Comparison of ENCODE assay signal across 12 cellular contexts in genomic region chr1:2561898-2562895, GRCh38. TPM values are rescaled to one million over a fixed set of nuclear protein-coding genes. Genes with fewer than 3 reads are reported as not detected.
DNase-seq lines count a peak whose midpoint lies in the region; ATAC-seq and TF ChIP-seq lines count a peak whose summit lies in the region.
"Had no signal": no experiment of that assay in that cellular context is flagged by ENCODE, and none has a peak within 500 bp of the region (broad histone marks: within the 10 kb centered on the region; RNA-seq: fewer than 3 reads in every experiment).

No MANE protein-coding gene starts in this region.

- peaks cover 17% of the 10 kb centered on the region for H3K36me3 Mint-ChIP-seq in activated naive CD4-positive, alpha-beta T cell treated with anti-CD3 and anti-CD28 coated beads, Interleukin-2, amount 10 ng/mL, durations not matched to agents 7 days and 5 days
- peaks cover 54 to 69% of the 10 kb centered on the region in 2 donors for H3K36me3 Mint-ChIP-seq in stimulated activated naive B cell treated with anti-CD40 and anti-IgM and Interleukin-4, amounts not matched to agents 10 μg/mL and 1 μg/mL and 100 μg/mL, for 72 hours

- H3K79me2 ChIP-seq in OCI-LY7 (ENCODE audit: insufficient read depth, low read depth, low read length) (no peaks in the 10 kb centered on the region), fibroblast of lung (ENCODE audit: control insufficient read depth, insufficient read depth, low read length) (no peaks in the 10 kb centered on the region)

- H3K4me1 ChIP-seq in OCI-LY7 (ENCODE audit: insufficient read depth, low read length, poor library complexity, severe bottlenecking) (no peaks in the 10 kb centered on the region), fibroblast of lung (ENCODE audit: control insufficient read depth, extremely low read depth, insufficient read depth, low read length) (no peaks in the 10 kb centered on the region)

- no peaks in the 10 kb centered on the region for H3K9me3 Mint-ChIP-seq in activated naive CD4-positive, alpha-beta T cell treated with anti-CD3 and anti-CD28 coated beads, Interleukin-2, amount 10 ng/mL, durations not matched to agents 7 days and 5 days
- H3K9me3 Mint-ChIP-seq in stimulated activated naive B cell treated with anti-CD40 and anti-IgM and Interleukin-4, amounts not matched to agents 10 μg/mL and 1 μg/mL and 100 μg/mL, for 72 hours, result no peaks in the 10 kb centered on the region
- H3K9me3 Mint-ChIP-seq: dendritic cell treated with granulocyte-macrophage colony-stimulating factor and Interleukin-4, amounts not matched to agents 40 ng/mL and 50 ng/mL, for 4 days had no signal

- no peak overlapping the region for H3K27ac Mint-ChIP-seq in activated naive CD4-positive, alpha-beta T cell treated with anti-CD3 and anti-CD28 coated beads, Interleukin-2, amount 10 ng/mL, durations not matched to agents 7 days and 5 days
- peak overlapping the region; percentile 90 for H3K27ac Mint-ChIP-seq in stimulated activated naive B cell treated with anti-CD40 and anti-IgM and Interleukin-4, amounts not matched to agents 10 μg/mL and 1 μg/mL and 100 μg/mL, for 72 hours

- no TSS peak for BruUV-seq in OCI-LY7 (replicated peaks; lab: Mats Ljungman, UMichigan)

- H3K9me2 ChIP-seq in OCI-LY7 (ENCODE audit: insufficient read depth, low read length), result no peaks in the 10 kb centered on the region

- no peak overlapping the region for H3K4me3 ChIP-seq in OCI-LY7 (ENCODE audit: low read depth, low read length, poor library complexity, severe bottlenecking)
- no peak overlapping the region for H3K4me3 ChIP-seq in fibroblast of lung (replicated peaks in 1 of 4; ENCODE audit: control extremely low read depth in 1 of 4, insufficient read depth in 1 of 4, low read depth in 3 of 4, low read length in 4 of 4)

- POLR2A ChIA-PET in OCI-LY7 (lab: Charles Lee), result interaction anchor here (1.2 kb wide), 1 partner anchor 23 kb away, joined by 4 read pairs; no protein-coding TSS in a partner anchor

- intact Hi-C loops in OCI-LY7 (cut with micrococcal nuclease; ENCODE audit: unreplicated experiment), result no loop called here

- no peaks in the 10 kb centered on the region for H3K9me3 ChIP-seq in OCI-LY7 (ENCODE audit: low read length)
- no peaks in the 10 kb centered on the region for H3K9me3 ChIP-seq in fibroblast of lung (ENCODE audit: control insufficient read depth, insufficient read depth, low read depth, low read length)

- H3K36me3 ChIP-seq in OCI-LY7 (ENCODE audit: insufficient read depth, low read length) (no peaks in the 10 kb centered on the region), fibroblast of lung (ENCODE audit: control insufficient read depth, insufficient read depth, low read length) (peaks cover 5% of the 10 kb centered on the region)

- no peak overlapping the region for H2AFZ ChIP-seq in OCI-LY7 (ENCODE audit: low read length)
- H2AFZ ChIP-seq in fibroblast of lung (ENCODE audit: low read length), result no peak overlapping the region

- H3K4me3 Mint-ChIP-seq in activated naive CD4-positive, alpha-beta T cell treated with anti-CD3 and anti-CD28 coated beads, Interleukin-2, amount 10 ng/mL, durations not matched to agents 7 days and 5 days, result no peak overlapping the region
- no peak overlapping the region for H3K4me3 Mint-ChIP-seq in stimulated activated naive B cell treated with anti-CD40 and anti-IgM and Interleukin-4, amounts not matched to agents 10 μg/mL and 1 μg/mL and 100 μg/mL, for 72 hours
- H3K4me3 Mint-ChIP-seq: dendritic cell treated with granulocyte-macrophage colony-stimulating factor and Interleukin-4, amounts not matched to agents 40 ng/mL and 50 ng/mL, for 4 days had no signal

- no peak overlapping the region for H3K27ac ChIP-seq in OCI-LY7 (ENCODE audit: low read depth, low read length, poor library complexity, severe bottlenecking)
- no peak overlapping the region for H3K27ac ChIP-seq in fibroblast of lung (ENCODE audit: insufficient read depth, low read length)
- H3K27ac ChIP-seq: HL-60 had no signal

- H3K9ac ChIP-seq in fibroblast of lung (ENCODE audit: insufficient read depth, low read length), result no peak overlapping the region

- TF ChIP-seq CTCF in OCI-LY7 (conservative IDR thresholded peaks at IDR 0.05; ENCODE audit: low read length) (peak; percentile 63), fibroblast of lung (conservative IDR thresholded peaks at IDR 0.05 in 1 of 2, IDR thresholded peaks at IDR 0.05 in 1 of 2; ENCODE audit: low read depth in 1 of 2, low read length in 2 of 2) (peak; percentile 31 to 35)

- peaks cover 24% of the 10 kb centered on the region for H3K4me1 Mint-ChIP-seq in activated naive CD4-positive, alpha-beta T cell treated with anti-CD3 and anti-CD28 coated beads, Interleukin-2, amount 10 ng/mL, durations not matched to agents 7 days and 5 days
- peaks cover 46 to 89% of the 10 kb centered on the region in 2 donors for H3K4me1 Mint-ChIP-seq in stimulated activated naive B cell treated with anti-CD40 and anti-IgM and Interleukin-4, amounts not matched to agents 10 μg/mL and 1 μg/mL and 100 μg/mL, for 72 hours

- peak; percentile 41 for DNase-seq in activated naive CD4-positive, alpha-beta T cell treated with anti-CD3 and anti-CD28 coated beads, Interleukin-2, amount 10 ng/mL, durations not matched to agents 7 days and 5 days
- no peak for DNase-seq in activated naive CD4-positive, alpha-beta T cell treated with anti-CD3 and anti-CD28 coated beads, Interleukin-2, amount 50 U/mL, for 16 hours
- no peak for DNase-seq in OCI-LY7 (ENCODE audit: low spot score)
- DNase-seq in fibroblast of lung (ENCODE audit: low read depth in 2 of 2), result no peak
- no peak for DNase-seq in stimulated activated naive B cell treated with anti-CD40 and anti-IgM and Interleukin-4, amounts not matched to agents 10 μg/mL and 1 μg/mL and 100 μg/mL, for 72 hours
- DNase-seq in hippocampal formation (lab: John Stamatoyannopoulos, UW), result no peak
- no peak for DNase-seq in kidney glomerular epithelial cell (lab: John Stamatoyannopoulos, UW)
- DNase-seq: activated CD4-positive, alpha-beta T cell treated with anti-CD3 and anti-CD28 coated beads, Interleukin-2, amount 50 U/mL, for 1 hour; stimulated activated CD4-positive, alpha-beta T cell treated with anti-CD3 and anti-CD28 coated beads, Interleukin-2, amount 100 ng/mL, for 24 hours had no signal

- H3K4me2 ChIP-seq in OCI-LY7 (ENCODE audit: low read length), result no peak overlapping the region
- H3K4me2 ChIP-seq in fibroblast of lung (ENCODE audit: extremely low read depth, insufficient read depth, low read length), result no peak overlapping the region

- CTCF ChIA-PET in activated naive CD4-positive, alpha-beta T cell treated with anti-CD3 and anti-CD28 coated beads, Interleukin-2, amount 10 ng/mL, durations not matched to agents 7 days and 5 days (lab: Charles Lee), result interaction anchor here (0.6 to 3.7 kb wide), 8 partner anchors 11 to 147 kb away, joined by 3 to 16 read pairs (median 6); no protein-coding TSS in a partner anchor
- CTCF ChIA-PET in OCI-LY7 (lab: Charles Lee; ENCODE audit: unreplicated experiment), result no interaction called here

- ATAC-seq in stimulated activated naive B cell treated with anti-CD40 and anti-IgM and Interleukin-4, amounts not matched to agents 10 μg/mL and 1 μg/mL and 100 μg/mL, for 72 hours (replicated peaks), result peak; percentile 45 to 48
- no peak for ATAC-seq in esophagus mucosa

- H3K27me3 ChIP-seq in fibroblast of lung (ENCODE audit: control insufficient read depth, insufficient read depth, low read length), result no peaks in the 10 kb centered on the region

- no peaks in the 10 kb centered on the region for H3K27me3 Mint-ChIP-seq in activated naive CD4-positive, alpha-beta T cell treated with anti-CD3 and anti-CD28 coated beads, Interleukin-2, amount 10 ng/mL, durations not matched to agents 7 days and 5 days
- no peaks in the 10 kb centered on the region for H3K27me3 Mint-ChIP-seq in stimulated activated naive B cell treated with anti-CD40 and anti-IgM and Interleukin-4, amounts not matched to agents 10 μg/mL and 1 μg/mL and 100 μg/mL, for 72 hours

- no peaks in the 10 kb centered on the region for H4K20me1 ChIP-seq in OCI-LY7 (ENCODE audit: insufficient read depth, low read length)
- no peaks in the 10 kb centered on the region for H4K20me1 ChIP-seq in fibroblast of lung (ENCODE audit: control insufficient read depth, extremely low read depth, insufficient read depth, low read length)

RNA-seq across cellular contexts. Expression of gene TNFRSF14, which starts 6.0 kb away (rescaled TPM):
- total RNA-seq in OCI-LY7 (2014; rRNA removed; shearing (Covaris generic)), result 15.0 and 18.5 TPM in 2 replicates
- total RNA-seq in OCI-LY7 (2022) (15.7 and 18.9 TPM in 2 replicates), fibroblast of lung (76.3 and 85.0 TPM in 2 replicates), esophagus mucosa (12.0 TPM)
- 9.9 and 15.2 TPM in 2 replicates for polyA plus RNA-seq in fibroblast of lung
- 15.5 and 21.0 TPM in 2 replicates for polyA plus RNA-seq in fibroblast of lung (2012)
- 12.9 and 16.3 TPM in 2 replicates for polyA minus RNA-seq in fibroblast of lung (ENCODE audit: low replicate concordance)

RNA-seq across cellular contexts. Expression of gene PRXL2B, which starts 24.4 kb away (rescaled TPM):
- 7.0 and 10.4 TPM in 2 replicates for total RNA-seq in OCI-LY7 (2014; rRNA removed; shearing (Covaris generic))
- total RNA-seq in OCI-LY7 (2022) (4.8 and 5.2 TPM in 2 replicates), fibroblast of lung (8.0 and 11.7 TPM in 2 replicates), esophagus mucosa (12.7 TPM)
- 13.8 and 19.2 TPM in 2 replicates for polyA plus RNA-seq in fibroblast of lung
- 21.5 and 31.0 TPM in 2 replicates for polyA plus RNA-seq in fibroblast of lung (2012)
- 15.9 and 23.2 TPM in 2 replicates for polyA minus RNA-seq in fibroblast of lung (ENCODE audit: low replicate concordance)

RNA-seq across cellular contexts. Expression of gene HES5, which starts 32.1 kb away (rescaled TPM):
- not detected in 2 replicates for total RNA-seq in OCI-LY7 (2014; rRNA removed; shearing (Covaris generic))
- not detected in 2 replicates for total RNA-seq in OCI-LY7 (2022)
- total RNA-seq in fibroblast of lung, result not detected in 2 replicates
- polyA plus RNA-seq in fibroblast of lung, result not detected in 2 replicates
- polyA plus RNA-seq in fibroblast of lung (2012), result not detected in 2 replicates
- polyA minus RNA-seq in fibroblast of lung (ENCODE audit: low replicate concordance), result not detected in 2 replicates
- total RNA-seq in esophagus mucosa, result 1.3 TPM

RNA-seq across cellular contexts. Expression of gene PANK4, which starts 35.8 kb away (rescaled TPM):
- total RNA-seq in OCI-LY7 (2014; rRNA removed; shearing (Covaris generic)), result 43.6 and 55.9 TPM in 2 replicates
- total RNA-seq in OCI-LY7 (2022) (49.1 and 53.9 TPM in 2 replicates), fibroblast of lung (16.9 and 17.0 TPM in 2 replicates), esophagus mucosa (10.1 TPM)
- 8.5 and 10.4 TPM in 2 replicates for polyA plus RNA-seq in fibroblast of lung
- polyA plus RNA-seq in fibroblast of lung (2012), result 9.1 and 13.2 TPM in 2 replicates
- polyA minus RNA-seq in fibroblast of lung (ENCODE audit: low replicate concordance), result 8.0 and 16.1 TPM in 2 replicates
